Comparison of ENCODE assay signal across 14 cellular contexts in the genomic region with DNA sequence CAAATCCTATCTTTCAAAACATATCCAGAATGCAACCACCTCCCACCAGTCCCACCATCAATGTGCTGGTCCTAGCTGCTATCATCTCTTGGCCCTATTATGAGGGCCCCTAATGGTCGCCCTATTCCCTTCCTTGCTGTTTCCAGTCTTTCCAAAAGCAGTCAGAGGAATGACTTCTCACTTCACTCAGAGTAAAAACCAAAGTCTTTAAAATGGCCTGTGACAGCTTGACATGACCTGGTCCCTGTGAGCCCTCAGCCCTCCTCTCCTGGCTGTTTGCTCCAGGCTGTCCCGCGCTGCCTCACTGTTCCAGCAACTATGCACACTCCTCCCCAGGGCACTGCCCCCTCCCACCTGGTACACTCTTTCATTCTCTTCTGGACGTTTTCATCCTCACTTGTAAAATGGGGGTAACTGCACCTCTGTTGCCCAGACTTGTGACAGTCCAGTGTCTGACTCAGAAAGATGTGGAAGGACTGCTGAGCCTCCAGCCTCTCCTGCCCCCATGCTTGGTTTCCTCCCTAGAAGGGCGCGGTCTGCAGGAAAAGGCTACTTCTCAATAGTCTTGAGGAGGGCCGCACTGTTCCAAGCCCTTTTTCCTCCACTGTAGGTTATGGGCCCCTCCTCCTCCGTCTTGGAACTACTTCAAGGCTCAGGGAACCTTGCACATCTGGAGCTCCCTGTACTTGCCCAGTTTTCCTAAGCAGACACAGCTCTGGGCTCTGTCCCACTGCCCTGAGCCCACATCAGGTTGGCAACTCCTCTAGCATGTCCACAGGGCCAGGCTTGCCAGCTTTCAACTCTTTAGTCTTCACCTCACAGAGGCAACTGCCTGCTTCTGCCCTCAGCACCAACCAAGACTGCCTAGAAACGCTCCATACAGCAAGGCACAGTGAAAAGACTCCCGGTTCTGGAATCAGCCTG.
DNase-seq lines count a peak whose midpoint lies in the region; ATAC-seq, FAIRE-seq and TF ChIP-seq lines count a peak whose summit lies in the region.
"Had no signal": no experiment of that assay in that cellular context is flagged by ENCODE, and none has a peak within 500 bp of the region (broad histone marks: within the 10 kb centered on the region; RNA-seq: fewer than 3 reads in every experiment).

No MANE protein-coding gene starts in this region.

- no peak for DNase-seq in activated naive CD4-positive, alpha-beta T cell treated with anti-CD3 and anti-CD28 coated beads, Interleukin-2, amount 50 U/mL, for 72 hours (ENCODE audit: low spot score in 2 of 2)
- no peak for DNase-seq in activated naive CD4-positive, alpha-beta T cell treated with anti-CD3 and anti-CD28 coated beads, Interleukin-2, amount 10 ng/mL, durations not matched to agents 7 days and 5 days
- DNase-seq in cardiac fibroblast (ENCODE audit: low read depth in 2 of 2) (peak; percentile 13 to 51), HepG2 (ENCODE audit: low spot score) (no peak), T1000 (lab: John Stamatoyannopoulos, UW) (no peak)
- DNase-seq: activated CD4-positive, alpha-beta T cell treated with anti-CD3 and anti-CD28 coated beads, Interleukin-2, amount 10 ng/mL, durations not matched to agents 24 days and 14 days; Kasumi-1; NCI-H2081 treated with DMSO at 0.1 percent for 48 hours; NK-92 treated with Interleukin-12 subunit alpha and Interleukin-12 subunit beta, amount 100 ng/mL, for 24 hours; ovary had no signal

- peaks cover 5% of the 10 kb centered on the region; the same call in 1 of the 2 replicates for H3K4me1 ChIP-seq in HepG2 (ENCODE audit: insufficient read depth, low read length)
- H3K4me1 ChIP-seq in subcutaneous abdominal adipose tissue (ENCODE audit: control insufficient read depth in 5 of 5, insufficient read depth in 5 of 5, low read length in 5 of 5) = peaks cover 1 to 55% (median 32%) of the 10 kb centered on the region in 5 donors

- TF ChIP-seq EP300 in HepG2 (IDR thresholded peaks at IDR 0.05; ENCODE audit: low read depth in 2 of 2, low read length in 2 of 2) (no peak), HepG2 (CRISPR knock-in tag; IDR thresholded peaks at IDR 0.05; ENCODE audit: borderline replicate concordance) (no peak)

- H3K27me3 Mint-ChIP-seq in activated naive CD4-positive, alpha-beta T cell treated with anti-CD3 and anti-CD28 coated beads, Interleukin-2, amount 10 ng/mL, durations not matched to agents 7 days and 5 days = no peaks in the 10 kb centered on the region
- H3K27me3 Mint-ChIP-seq: activated CD4-positive, alpha-beta T cell treated with anti-CD3 and anti-CD28 coated beads, Interleukin-2, amount 10 ng/mL, durations not matched to agents 24 days and 14 days had no signal

- H3K4me2 ChIP-seq in HepG2 (ENCODE audit: low read depth, low read length) = no peak overlapping the region

- no peak overlapping the region for H3K4me3 Mint-ChIP-seq in activated naive CD4-positive, alpha-beta T cell treated with anti-CD3 and anti-CD28 coated beads, Interleukin-2, amount 10 ng/mL, durations not matched to agents 7 days and 5 days
- H3K4me3 Mint-ChIP-seq: activated CD4-positive, alpha-beta T cell treated with anti-CD3 and anti-CD28 coated beads, Interleukin-2, amount 10 ng/mL, durations not matched to agents 24 days and 14 days had no signal

- peaks cover 5% of the 10 kb centered on the region; the same call in 1 of the 2 replicates for H4K20me1 ChIP-seq in HepG2 (ENCODE audit: insufficient read depth, low read length)

- H3K9me3 ChIP-seq in HepG2 (ENCODE audit: low read length) = no peaks in the 10 kb centered on the region
- H3K9me3 ChIP-seq in subcutaneous abdominal adipose tissue (ENCODE audit: control insufficient read depth in 5 of 5, low read length in 5 of 5) = no peaks in the 10 kb centered on the region
- H3K9me3 ChIP-seq: ovary had no signal

- intact Hi-C loops in HepG2 (cut with micrococcal nuclease; ENCODE audit: unreplicated experiment) = no loop called here

- no peaks in the 10 kb centered on the region for H3K36me3 Mint-ChIP-seq in activated naive CD4-positive, alpha-beta T cell treated with anti-CD3 and anti-CD28 coated beads, Interleukin-2, amount 50 U/mL, for 72 hours
- H3K36me3 Mint-ChIP-seq in activated naive CD4-positive, alpha-beta T cell treated with anti-CD3 and anti-CD28 coated beads, Interleukin-2, amount 10 ng/mL, durations not matched to agents 7 days and 5 days = peaks cover 21% of the 10 kb centered on the region

- 96% methylated on average over 10 of the region's 10 CpGs for WGBS in HepG2 (ENCODE audit: low lambda C conversion rate)

- H3K27me3 ChIP-seq in HepG2 (ENCODE audit: control insufficient read depth in 1 of 2, insufficient read depth in 2 of 2, low read length in 2 of 2) (no peaks in the 10 kb centered on the region), subcutaneous abdominal adipose tissue (ENCODE audit: control insufficient read depth in 5 of 5, insufficient read depth in 4 of 5, low read length in 5 of 5) (no peaks in the 10 kb centered on the region)
- H3K27me3 ChIP-seq: ovary had no signal

- peak overlapping the region; percentile 29 to 85 for H3K27ac Mint-ChIP-seq in activated naive CD4-positive, alpha-beta T cell treated with anti-CD3 and anti-CD28 coated beads, Interleukin-2, amount 50 U/mL, for 72 hours
- H3K27ac Mint-ChIP-seq in activated naive CD4-positive, alpha-beta T cell treated with anti-CD3 and anti-CD28 coated beads, Interleukin-2, amount 10 ng/mL, durations not matched to agents 7 days and 5 days = no peak overlapping the region
- H3K27ac Mint-ChIP-seq: activated CD4-positive, alpha-beta T cell treated with anti-CD3 and anti-CD28 coated beads, Interleukin-2, amount 10 ng/mL, durations not matched to agents 24 days and 14 days had no signal

- no peaks in the 10 kb centered on the region for H3K9me3 Mint-ChIP-seq in activated naive CD4-positive, alpha-beta T cell treated with anti-CD3 and anti-CD28 coated beads, Interleukin-2, amount 50 U/mL, for 72 hours
- H3K9me3 Mint-ChIP-seq in activated naive CD4-positive, alpha-beta T cell treated with anti-CD3 and anti-CD28 coated beads, Interleukin-2, amount 10 ng/mL, durations not matched to agents 7 days and 5 days = no peaks in the 10 kb centered on the region
- H3K9me3 Mint-ChIP-seq: activated CD4-positive, alpha-beta T cell treated with anti-CD3 and anti-CD28 coated beads, Interleukin-2, amount 10 ng/mL, durations not matched to agents 24 days and 14 days had no signal

- H3K4me1 Mint-ChIP-seq in activated naive CD4-positive, alpha-beta T cell treated with anti-CD3 and anti-CD28 coated beads, Interleukin-2, amount 10 ng/mL, durations not matched to agents 7 days and 5 days = no peaks in the 10 kb centered on the region
- H3K4me1 Mint-ChIP-seq: activated CD4-positive, alpha-beta T cell treated with anti-CD3 and anti-CD28 coated beads, Interleukin-2, amount 10 ng/mL, durations not matched to agents 24 days and 14 days had no signal

- no peak for TF ChIP-seq CTCF in cardiac fibroblast (IDR thresholded peaks at IDR 0.05; ENCODE audit: low read depth, low read length)
- TF ChIP-seq CTCF in HepG2 (CRISPR knock-in tag; IDR thresholded peaks at IDR 0.05) = no peak

- no peak for TF ChIP-seq RAD21 in HepG2 (CRISPR knock-in tag; IDR thresholded peaks at IDR 0.05)

- H3K4me3 ChIP-seq in cardiac fibroblast (replicated peaks in 1 of 2; ENCODE audit: low read depth in 2 of 2, low read length in 2 of 2) (no peak overlapping the region), HepG2 (replicated peaks in 1 of 3; ENCODE audit: insufficient read depth in 1 of 3, low read depth in 2 of 3, low read length in 3 of 3) (no peak overlapping the region), subcutaneous abdominal adipose tissue (ENCODE audit: low read depth in 1 of 5, low read length in 5 of 5) (no peak overlapping the region)
- H3K4me3 ChIP-seq: GM12878, ovary had no signal

- H3K27ac ChIP-seq in HepG2 (ENCODE audit: extremely low read length, insufficient read depth, low read length) (no peak overlapping the region), subcutaneous abdominal adipose tissue (ENCODE audit: low read depth, low read length) (peak overlapping the region; percentile 60)
- H3K27ac ChIP-seq: ovary had no signal

- BruUV-seq in HepG2 (replicated peaks; lab: Mats Ljungman, UMichigan) = no TSS peak

- no peak for ATAC-seq in activated naive CD4-positive, alpha-beta T cell treated with anti-CD3 and anti-CD28 coated beads, Interleukin-2, amount 50 U/mL, for 72 hours
- ATAC-seq in HepG2 (peak; percentile 12; the same call in 2 of the 3 replicates), HG02610 (IDR thresholded peaks at IDR 0.05; ENCODE audit: unreplicated experiment) (no peak), HG03460 (IDR thresholded peaks at IDR 0.05; ENCODE audit: unreplicated experiment) (no peak)
- ATAC-seq: GM12878 had no signal

- FAIRE-seq in HepG2 (lab: Jason Lieb, UNC) = no peak
- FAIRE-seq: GM12878 had no signal

- in situ Hi-C loops in HepG2 (cut with HindIII; ENCODE audit: extremely low pct_ligation_motif_present, low pct_unique_long_range_greater_than_20kb) = no loop called here

- peaks cover 54 to 94% of the 10 kb centered on the region in 2 experiments for H3K36me3 ChIP-seq in HepG2 (replicated peaks in 1 of 2; ENCODE audit: control insufficient read depth in 1 of 2, insufficient read depth in 2 of 2, low read length in 2 of 2)
- H3K36me3 ChIP-seq in subcutaneous abdominal adipose tissue (ENCODE audit: control insufficient read depth in 5 of 5, insufficient read depth in 5 of 5, low read length in 5 of 5) = peaks cover 11 to 88% (median 54%) of the 10 kb centered on the region in 5 donors
- H3K36me3 ChIP-seq: ovary had no signal

- H2AFZ ChIP-seq in HepG2 (ENCODE audit: low read length) = no peak overlapping the region

- TF ChIP-seq POLR2A in HepG2 (IDR thresholded peaks at IDR 0.05; ENCODE audit: insufficient read depth in 1 of 2, low read depth in 2 of 2, low read length in 2 of 2) = no peak

- POLR2A ChIA-PET in HepG2 (lab: Yijun Ruan, JAX) = no interaction called here

- no peaks in the 10 kb centered on the region for H3K79me2 ChIP-seq in HepG2 (ENCODE audit: insufficient read depth, low read length)

- H3K9ac ChIP-seq in HepG2 (ENCODE audit: insufficient read depth, low read depth, low read length) (no peak overlapping the region), subcutaneous abdominal adipose tissue (ENCODE audit: low read length in 5 of 5) (peak overlapping the region in 1 of 5 donors; percentile 49)

- CTCF ChIA-PET in activated naive CD4-positive, alpha-beta T cell treated with anti-CD3 and anti-CD28 coated beads, Interleukin-2, amount 10 ng/mL, durations not matched to agents 7 days and 5 days (lab: Charles Lee) = no interaction called here
- CTCF ChIA-PET in HepG2 (lab: Yijun Ruan, JAX; ENCODE audit: low intra/inter-chr PET ratio, low total read pairs) = no interaction called here

TF ChIP-seq in HepG2, 621 proteins besides CTCF, POLR2A, EP300 and RAD21 (continues in another document):
- TF ChIP-seq ZFP1 (CRISPR knock-in tag; IDR thresholded peaks at IDR 0.05) = no peak

Comparison
In these comparisons a context has a peak if more than half of its experiments do, and no peak if none do; other contexts are left out.
1. DNase-seq: peak in cardiac fibroblast (2 of 2); none in activated naive CD4-positive, alpha-beta T cell treated with anti-CD3 and anti-CD28 coated beads, Interleukin-2, amount 50 U/mL, for 72 hours (0 of 2), activated naive CD4-positive, alpha-beta T cell treated with anti-CD3 and anti-CD28 coated beads, Interleukin-2, amount 10 ng/mL, durations not matched to agents 7 days and 5 days (single experiment), HepG2 (single experiment) and T1000 (single experiment).